ENCODE assay signal across 9 cellular contexts in the genomic region with DNA sequence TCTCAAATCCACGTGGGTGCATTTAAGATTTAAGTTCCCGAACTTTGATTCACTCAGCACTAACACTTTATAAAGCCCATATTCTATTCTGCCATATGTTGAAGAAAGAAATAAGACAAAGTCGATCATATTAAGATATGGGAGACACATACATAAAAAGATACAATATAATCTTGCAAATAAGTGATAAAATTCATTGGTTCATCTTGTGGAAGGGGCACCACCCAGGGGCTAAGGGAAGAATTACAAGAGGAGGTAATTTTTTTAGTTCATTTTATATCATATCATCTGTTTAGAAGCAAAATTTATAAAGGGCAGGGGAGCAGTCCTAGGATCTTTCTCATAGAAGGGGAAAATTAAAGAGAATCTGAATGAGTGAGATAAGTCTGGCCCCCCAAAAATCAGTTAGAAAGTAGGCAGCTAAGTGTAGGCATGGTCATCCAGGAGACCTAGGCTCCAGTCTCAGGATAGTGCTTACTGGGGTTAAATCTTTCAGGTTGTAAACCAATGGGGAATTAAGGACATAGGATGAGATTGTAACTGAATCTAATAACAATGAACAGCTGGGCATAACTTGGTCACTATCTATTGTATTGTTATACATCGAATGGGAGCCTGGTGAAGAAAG.
DNase-seq lines count a peak whose midpoint lies in the region; ATAC-seq, FAIRE-seq and TF ChIP-seq lines count a peak whose summit lies in the region.
"Had no signal": no experiment of that assay in that cellular context is flagged by ENCODE, and none has a peak within 500 bp of the region (broad histone marks: within the 10 kb centered on the region; RNA-seq: fewer than 3 reads in every experiment).

No MANE protein-coding gene starts in this region.

- no peak overlapping the region for H2BK120ac ChIP-seq in H1 (replicated peaks; ENCODE audit: low read depth, low read length)

- no peak overlapping the region for H2BK20ac ChIP-seq in H1 (ENCODE audit: low read length)

- CTCF ChIA-PET in activated CD4-positive, alpha-beta T cell treated with anti-CD3 and anti-CD28 coated beads for 36 hours (lab: Charles Lee) = no interaction called here
- CTCF ChIA-PET in activated CD4-positive, alpha-beta T cell treated with anti-CD3 and anti-CD28 coated beads, Interleukin-2, amount 10 ng/mL, durations not matched to agents 7 days and 5 days (lab: Charles Lee) = no interaction called here
- CTCF ChIA-PET in H1 (lab: Charles Lee; ENCODE audit: partially characterized antibody) = interaction anchor here (1.1 to 2.7 kb wide), 10 partner anchors 13 to 152 kb away, joined by 3 to 15 read pairs (median 4); no protein-coding TSS in a partner anchor

- no peaks in the 10 kb centered on the region for H3K9me3 Mint-ChIP-seq in activated CD4-positive, alpha-beta T cell treated with anti-CD3 and anti-CD28 coated beads for 36 hours (ENCODE audit: low read depth)
- H3K9me3 Mint-ChIP-seq in activated CD4-positive, alpha-beta T cell treated with anti-CD3 and anti-CD28 coated beads, Interleukin-2, amount 10 ng/mL, durations not matched to agents 7 days and 5 days = no peaks in the 10 kb centered on the region

- H3K18ac ChIP-seq in H1 (ENCODE audit: extremely low read depth, low read length) = no peak overlapping the region

- no peaks in the 10 kb centered on the region for H3K79me1 ChIP-seq in H1 (ENCODE audit: low read depth, low read length)

- no peaks in the 10 kb centered on the region for H3K4me1 ChIP-seq in H1 (replicated peaks in 1 of 4; ENCODE audit: control insufficient read depth in 3 of 4, insufficient read depth in 4 of 4, low read length in 3 of 4)

- H3K4me3 Mint-ChIP-seq in activated CD4-positive, alpha-beta T cell treated with anti-CD3 and anti-CD28 coated beads for 36 hours = no peak overlapping the region
- no peak overlapping the region for H3K4me3 Mint-ChIP-seq in activated CD4-positive, alpha-beta T cell treated with anti-CD3 and anti-CD28 coated beads, Interleukin-2, amount 10 ng/mL, durations not matched to agents 7 days and 5 days

- no peaks in the 10 kb centered on the region for H3K27me3 Mint-ChIP-seq in activated CD4-positive, alpha-beta T cell treated with anti-CD3 and anti-CD28 coated beads for 36 hours
- no peaks in the 10 kb centered on the region for H3K27me3 Mint-ChIP-seq in activated CD4-positive, alpha-beta T cell treated with anti-CD3 and anti-CD28 coated beads, Interleukin-2, amount 10 ng/mL, durations not matched to agents 7 days and 5 days

- no peak overlapping the region for H4K5ac ChIP-seq in H1 (ENCODE audit: insufficient read length, low read depth, low read length)

- no peak overlapping the region for H3K27ac ChIP-seq in H1 (ENCODE audit: low read depth, low read length)

- no peaks in the 10 kb centered on the region for H3K23me2 ChIP-seq in H1 (ENCODE audit: low read depth, low read length)

- no peak overlapping the region for H2AFZ ChIP-seq in H1 (ENCODE audit: low read length)

- intact Hi-C loops in activated CD4-positive, alpha-beta T cell treated with anti-CD3 and anti-CD28 coated beads for 36 hours (cut with DNase I, micrococcal nuclease) = loop anchor here in 1 of 2 experiments (2.0 kb wide), 1 partner anchor 120 kb away; no protein-coding TSS in a partner anchor

- H3K4me1 Mint-ChIP-seq in activated CD4-positive, alpha-beta T cell treated with anti-CD3 and anti-CD28 coated beads for 36 hours = no peaks in the 10 kb centered on the region
- no peaks in the 10 kb centered on the region for H3K4me1 Mint-ChIP-seq in activated CD4-positive, alpha-beta T cell treated with anti-CD3 and anti-CD28 coated beads, Interleukin-2, amount 10 ng/mL, durations not matched to agents 7 days and 5 days

- no peak overlapping the region for H2BK15ac ChIP-seq in H1 (ENCODE audit: low read length)

- no peak for ATAC-seq in activated CD4-positive, alpha-beta T cell treated with anti-CD3 and anti-CD28 coated beads for 36 hours
- no peak for ATAC-seq in GM19455 (IDR thresholded peaks at IDR 0.05; ENCODE audit: unreplicated experiment)

- H3K27me3 ChIP-seq in H1 (replicated peaks in 1 of 4; ENCODE audit: control insufficient read depth in 3 of 4, extremely low read depth in 1 of 4, insufficient read depth in 3 of 4, low read length in 3 of 4) = no peaks in the 10 kb centered on the region

- no peaks in the 10 kb centered on the region for H3K79me2 ChIP-seq in H1 (ENCODE audit: control insufficient read depth in 1 of 2, insufficient read depth in 2 of 2, low read length in 2 of 2)

- TF ChIP-seq EP300 in H1 (IDR thresholded peaks at IDR 0.05; ENCODE audit: borderline replicate concordance in 1 of 2, low read depth in 2 of 2, low read length in 2 of 2) = no peak

- no peak overlapping the region for H3K23ac ChIP-seq in H1 (ENCODE audit: insufficient read length)

- TF ChIP-seq RAD21 in H1 (IDR thresholded peaks at IDR 0.05 in 1 of 2, conservative IDR thresholded peaks at IDR 0.05 in 1 of 2; ENCODE audit: low read depth in 2 of 2, low read length in 2 of 2) = peak; percentile 62 to 76

- POLR2A ChIA-PET in activated CD4-positive, alpha-beta T cell treated with anti-CD3 and anti-CD28 coated beads for 36 hours (lab: Charles Lee) = no interaction called here
- POLR2A ChIA-PET in activated CD4-positive, alpha-beta T cell treated with anti-CD3 and anti-CD28 coated beads, Interleukin-2, amount 10 ng/mL, durations not matched to agents 7 days and 5 days (lab: Charles Lee) = no interaction called here
- POLR2A ChIA-PET in H1 (lab: Charles Lee; ENCODE audit: partially characterized antibody) = no interaction called here

- no peak overlapping the region for H3K27ac Mint-ChIP-seq in activated CD4-positive, alpha-beta T cell treated with anti-CD3 and anti-CD28 coated beads for 36 hours
- H3K27ac Mint-ChIP-seq in activated CD4-positive, alpha-beta T cell treated with anti-CD3 and anti-CD28 coated beads, Interleukin-2, amount 10 ng/mL, durations not matched to agents 7 days and 5 days = no peak overlapping the region

- H3K36me3 ChIP-seq in H1 (ENCODE audit: control insufficient read depth in 2 of 4, insufficient read depth in 4 of 4, low read length in 3 of 4) = peaks cover 0 to 6% (median 0%) of the 10 kb centered on the region in 4 experiments; a peak in 1 of 8 replicates

- WGBS in H1 (ENCODE audit: extremely low coverage in 1 of 2, insufficient coverage in 1 of 2, insufficient read length in 1 of 2, insufficient replicate concordance in 2 of 2, low coverage in 1 of 2, low lambda C conversion rate in 2 of 2, missing lambda C conversion rate in 1 of 2), 2 experiments = 83% methylated on average over 4 of the region's 4 CpGs; no CpG with 5 or more reads in 1 of the 2 experiments

- no peaks in the 10 kb centered on the region for H4K20me1 ChIP-seq in H1 (replicated peaks in 1 of 2; ENCODE audit: control insufficient read depth in 1 of 2, insufficient read depth in 2 of 2, low read length in 2 of 2)

- H2AK5ac ChIP-seq in H1 (ENCODE audit: low read depth, low read length) = no peak overlapping the region

- no peak overlapping the region for H3K9ac ChIP-seq in H1 (replicated peaks in 1 of 4; ENCODE audit: extremely low read depth in 1 of 4, low read depth in 3 of 4, low read length in 3 of 4)

- no peak for FAIRE-seq in H1 (lab: Jason Lieb, UNC)

- H3K36me3 Mint-ChIP-seq in activated CD4-positive, alpha-beta T cell treated with anti-CD3 and anti-CD28 coated beads for 36 hours (ENCODE audit: low read depth) = peaks cover 6% of the 10 kb centered on the region
- no peaks in the 10 kb centered on the region for H3K36me3 Mint-ChIP-seq in activated CD4-positive, alpha-beta T cell treated with anti-CD3 and anti-CD28 coated beads, Interleukin-2, amount 10 ng/mL, durations not matched to agents 7 days and 5 days (ENCODE audit: low read depth)

- TF ChIP-seq POLR2A in H1 (IDR thresholded peaks at IDR 0.05; ENCODE audit: control extremely low read depth in 1 of 2, low read depth in 2 of 2, low read length in 2 of 2) = no peak

- H4K8ac ChIP-seq in H1 (ENCODE audit: extremely low read depth, insufficient read depth, low read length) = no peak overlapping the region

- no peak overlapping the region for H3K4me3 ChIP-seq in H1 (ENCODE audit: extremely low read depth in 1 of 4, insufficient read depth in 2 of 4, low read depth in 3 of 4, low read length in 4 of 4)
- no peak overlapping the region for H3K4me3 ChIP-seq in retinal pigment epithelial cell (ENCODE audit: low read length)

- H3K14ac ChIP-seq in H1 (ENCODE audit: insufficient read length) = no peak overlapping the region

- no peak overlapping the region for H3K56ac ChIP-seq in H1 (replicated peaks; ENCODE audit: insufficient read length, low read depth, low read length)

- H3K4ac ChIP-seq in H1 (replicated peaks; ENCODE audit: insufficient read length, low read depth, low read length) = no peak overlapping the region

- H3K9me3 ChIP-seq in H1 (ENCODE audit: insufficient read depth in 2 of 2, low read depth in 1 of 2, low read length in 1 of 2) = peaks cover 7% of the 10 kb centered on the region in 2 experiments; a peak in 2 of 4 replicates

- H2BK5ac ChIP-seq in H1 (ENCODE audit: low read depth, low read length) = no peak overlapping the region

- H2BK12ac ChIP-seq in H1 (ENCODE audit: low read depth, low read length) = no peak overlapping the region

- H3K4me2 ChIP-seq in H1 (ENCODE audit: insufficient read depth in 1 of 2, low read depth in 2 of 2, low read length in 2 of 2) = no peak overlapping the region

- no peak overlapping the region for H4K91ac ChIP-seq in H1 (replicated peaks; ENCODE audit: insufficient read length, low read length)

- TF ChIP-seq CTCF in H1 (IDR thresholded peaks at IDR 0.05; ENCODE audit: control extremely low read depth in 1 of 3, insufficient read depth in 1 of 3, low read depth in 1 of 3, low read length in 3 of 3) (peak in 2 of 3 experiments; percentile 20 to 59; a peak in 2 of 4 replicates), retinal pigment epithelial cell (conservative IDR thresholded peaks at IDR 0.05; ENCODE audit: low read depth, low read length) (peak; percentile 66)

- DNase-seq in activated CD4-positive, alpha-beta T cell treated with anti-CD3 and anti-CD28 coated beads for 36 hours = peak; percentile 29
- DNase-seq in activated CD4-positive, alpha-beta T cell treated with anti-CD3 and anti-CD28 coated beads, Interleukin-2, amount 10 ng/mL, durations not matched to agents 7 days and 5 days = no peak
- peak; percentile 13 for DNase-seq in NCI-H460 (ENCODE audit: extremely low read depth, low read depth)
- no peak for DNase-seq in H1 (ENCODE audit: low read depth in 1 of 2, low spot score in 2 of 2)
- no peak for DNase-seq in retinal pigment epithelial cell (ENCODE audit: low read depth)
- no peak for DNase-seq in activated naive CD4-positive, alpha-beta T cell treated with anti-CD3 and anti-CD28 coated beads, Interleukin-2, amount 50 U/mL, for 16 hours
- no peak for DNase-seq in Ammon's horn (ENCODE audit: low spot score)
- DNase-seq: COR-L47 had no signal

TF ChIP-seq in H1, 55 proteins besides CTCF, POLR2A, EP300 and RAD21 (continues in another document):
- no peak for TF ChIP-seq KDM5A (IDR thresholded peaks at IDR 0.05; ENCODE audit: low read length)
- no peak for TF ChIP-seq BRCA1 (IDR thresholded peaks at IDR 0.05; ENCODE audit: low read depth, low read length)
- no peak for TF ChIP-seq NANOG (IDR thresholded peaks at IDR 0.05; ENCODE audit: insufficient read depth, low read depth, low read length, poor library complexity, severe bottlenecking)
- TF ChIP-seq SIX5 (IDR thresholded peaks at IDR 0.05; ENCODE audit: low read depth, low read length) = no peak
- TF ChIP-seq CEBPB (IDR thresholded peaks at IDR 0.05; ENCODE audit: low read depth, low read length) = no peak

Comparison
In these comparisons a context has a peak if more than half of its experiments do, and no peak if none do; other contexts are left out.
1. DNase-seq: peak in activated CD4-positive, alpha-beta T cell treated with anti-CD3 and anti-CD28 coated beads for 36 hours (single experiment) and NCI-H460 (single experiment); none in activated CD4-positive, alpha-beta T cell treated with anti-CD3 and anti-CD28 coated beads, Interleukin-2, amount 10 ng/mL, durations not matched to agents 7 days and 5 days (single experiment), H1 (0 of 2), retinal pigment epithelial cell (single experiment), activated naive CD4-positive, alpha-beta T cell treated with anti-CD3 and anti-CD28 coated beads, Interleukin-2, amount 50 U/mL, for 16 hours (single experiment) and Ammon's horn (single experiment).